Comparison of ENCODE assay signal across 1 cellular context in genomic region chr3:140595295-140595694, GRCh38.
TF ChIP-seq lines count a peak whose summit lies in the region.

No MANE protein-coding gene starts in this region.

TF ChIP-seq in K562, 482 proteins besides CTCF, POLR2A, EP300 and RAD21 (continued from another document and continues in another):
- TF ChIP-seq MGA (IDR thresholded peaks at IDR 0.05) (no peak), DLX4 (CRISPR knock-in tag; IDR thresholded peaks at IDR 0.05) (no peak), PRPF4 (IDR thresholded peaks at IDR 0.05; ENCODE audit: insufficient read depth, low read depth, low read length, poor library complexity, severe bottlenecking) (no peak), DEAF1 (CRISPR knock-in tag; IDR thresholded peaks at IDR 0.05) (no peak), ESRRA (IDR thresholded peaks at IDR 0.05; ENCODE audit: borderline replicate concordance, low read depth) (peak; percentile 88; the same call in 1 of the 2 replicates), HMG20B (CRISPR knock-in tag; IDR thresholded peaks at IDR 0.05) (no peak), POLR2AphosphoS2 (IDR thresholded peaks at IDR 0.05; ENCODE audit: low read length) (no peak), RBM25 (IDR thresholded peaks at IDR 0.05; ENCODE audit: low read depth, low read length, severe bottlenecking) (no peak), MEIS2 (IDR thresholded peaks at IDR 0.05; ENCODE audit: partially characterized antibody) (peak; percentile 11), IRF1 (CRISPR knock-in tag; IDR thresholded peaks at IDR 0.05; ENCODE audit: borderline replicate concordance) (no peak), CREB1 (IDR thresholded peaks at IDR 0.05) (no peak), CREB1 (CRISPR knock-in tag; IDR thresholded peaks at IDR 0.05) (no peak), ZNF707 (CRISPR knock-in tag; conservative IDR thresholded peaks at IDR 0.05) (no peak), ZNF551 (CRISPR knock-in tag; IDR thresholded peaks at IDR 0.05) (no peak), ZBTB34 (CRISPR knock-in tag; IDR thresholded peaks at IDR 0.05) (no peak), DPF2 (IDR thresholded peaks at IDR 0.05) (peak; percentile 42; the same call in 1 of the 2 replicates), SMARCE1 (IDR thresholded peaks at IDR 0.05) (peak; percentile 84; the same call in 1 of the 2 replicates), CREBBP (IDR thresholded peaks at IDR 0.05; ENCODE audit: low read depth, low read length) (no peak), PHB (CRISPR knock-in tag; IDR thresholded peaks at IDR 0.05) (no peak), HDAC2 (IDR thresholded peaks at IDR 0.05) (no peak), SPI1 (IDR thresholded peaks at IDR 0.05; ENCODE audit: borderline replicate concordance, low read depth, low read length) (no peak), SUPT5H (IDR thresholded peaks at IDR 0.05) (no peak), ZNF408 (CRISPR knock-in tag; IDR thresholded peaks at IDR 0.05; ENCODE audit: low read depth) (no peak), PML (IDR thresholded peaks at IDR 0.05; ENCODE audit: low read length) (peak; percentile 32; the same call in 1 of the 2 replicates), ARID1B (IDR thresholded peaks at IDR 0.05) (peak; percentile 85), ARID4B (CRISPR knock-in tag; IDR thresholded peaks at IDR 0.05) (no peak), CTBP1 (IDR thresholded peaks at IDR 0.05; ENCODE audit: borderline replicate concordance) (0 out of 2 replicates have a peak, but pooled peaks have one; percentile 22), POLR3A (IDR thresholded peaks at IDR 0.05; ENCODE audit: borderline replicate concordance, extremely low read depth, insufficient read depth, insufficient read length) (no peak), HMGXB4 (CRISPR knock-in tag; IDR thresholded peaks at IDR 0.05) (no peak), HOMEZ (CRISPR knock-in tag; IDR thresholded peaks at IDR 0.05) (no peak), ZC3H4 (CRISPR knock-in tag; IDR thresholded peaks at IDR 0.05; ENCODE audit: borderline replicate concordance) (no peak), CBFA2T3 (IDR thresholded peaks at IDR 0.05) (peak; percentile 57; the same call in 1 of the 2 replicates), FOSL1 (tag; conservative IDR thresholded peaks at IDR 0.05) (peak; percentile 68; the same call in 1 of the 2 replicates), CBFA2T2 (conservative IDR thresholded peaks at IDR 0.05) (0 out of 2 replicates have a peak, but pooled peaks have one; percentile 34), SOX6 (IDR thresholded peaks at IDR 0.05) (peak; percentile 44; the same call in 1 of the 2 replicates)
